13 cellular contexts compared by ENCODE assay signal in genomic region chr18:74524097-74524496, GRCh38. TPM values are rescaled to one million over a fixed set of nuclear protein-coding genes. Genes with fewer than 3 reads are reported as not detected.
A peak's percentile ranks its signal among the peaks of the same experiment; 100 is the strongest.
DNase-seq lines count a peak whose midpoint lies in the region; ATAC-seq and TF ChIP-seq lines count a peak whose summit lies in the region.
"Had no signal": no experiment of that assay in that cellular context is flagged by ENCODE, and none has a peak within 500 bp of the region (broad histone marks: within the 10 kb centered on the region; RNA-seq: fewer than 3 reads in every experiment).

No MANE protein-coding gene starts in this region.

- H4K20me1 ChIP-seq in osteoblast (ENCODE audit: insufficient read depth, low read length): no peaks in the 10 kb centered on the region

- H3K4me3 ChIP-seq in right cardiac atrium (ENCODE audit: low read length): no peak overlapping the region
- no peak overlapping the region for H3K4me3 ChIP-seq in Peyer's patch
- H3K4me3 ChIP-seq in transverse colon: no peak overlapping the region
- H3K4me3 ChIP-seq in osteoblast (ENCODE audit: insufficient read depth, low read length): no peak overlapping the region
- H3K4me3 ChIP-seq: uterus had no signal

- intact Hi-C loops in Right ventricle myocardium inferior (cut with DNase I) (no loop called here), right cardiac atrium (cut with DNase I) (no loop called here), left colon (cut with DNase I, micrococcal nuclease) (no loop called here), transverse colon (cut with DNase I; ENCODE audit: low total_unique reads) (no loop called here)

- H3K4me1 ChIP-seq in right cardiac atrium (ENCODE audit: control insufficient read depth, insufficient read depth, low read length) (no peaks in the 10 kb centered on the region), Peyer's patch (peaks cover 0 to 32% (median 2%) of the 10 kb centered on the region in 4 donors), transverse colon (peaks cover 0 to 33% (median 11%) of the 10 kb centered on the region in 4 donors), osteoblast (ENCODE audit: insufficient read depth, low read length) (no peaks in the 10 kb centered on the region)
- H3K4me1 ChIP-seq: uterus had no signal

- in situ Hi-C loops in transverse colon (cut with MboI; ENCODE audit: low pct_ligation_motif_present in 1 of 4, low pct_unique_long_range_greater_than_20kb in 1 of 4, low sequenced_read_pairs in 3 of 4): no loop called here

- H3K27ac ChIP-seq in right cardiac atrium (ENCODE audit: low read length) (no peak overlapping the region), Peyer's patch (peak overlapping the region in 3 of 4 donors; percentile 54 to 92 (median 77)), transverse colon (peak overlapping the region; percentile 23 to 62 (median 53)), osteoblast (ENCODE audit: low read depth, low read length) (no peak overlapping the region)

- no peaks in the 10 kb centered on the region for H3K9me3 ChIP-seq in right cardiac atrium (ENCODE audit: control insufficient read depth, low read length)
- no peaks in the 10 kb centered on the region for H3K9me3 ChIP-seq in Peyer's patch
- H3K9me3 ChIP-seq in transverse colon: no peaks in the 10 kb centered on the region
- H3K9me3 ChIP-seq in osteoblast (ENCODE audit: low read depth, low read length): no peaks in the 10 kb centered on the region
- H3K9me3 ChIP-seq: SK-N-SH, uterus had no signal

- H3K79me2 ChIP-seq in osteoblast (ENCODE audit: insufficient read depth, low read length): no peaks in the 10 kb centered on the region

- TF ChIP-seq CTCF in Peyer's patch (IDR thresholded peaks at IDR 0.05) (no peak), transverse colon (IDR thresholded peaks at IDR 0.05) (no peak), osteoblast (IDR thresholded peaks at IDR 0.05; ENCODE audit: extremely low read depth, low read depth, low read length) (no peak)

- DNase-seq in Right ventricle myocardium inferior (ENCODE audit: missing footprints): no peak
- DNase-seq in right cardiac atrium: no peak
- DNase-seq in Peyer's patch: no peak
- DNase-seq in left colon: peak; percentile 57 to 60
- peak; percentile 42 for DNase-seq in transverse colon
- DNase-seq in osteoblast (ENCODE audit: insufficient read length, low spot score, missing footprints): no peak
- DNase-seq: ACHN; SK-N-SH; stimulated activated CD4-positive, alpha-beta T cell treated with anti-CD3 and anti-CD28 coated beads, Interleukin-4, amount 100 ng/mL, for 24 hours; uterus had no signal

- H2AFZ ChIP-seq in osteoblast (ENCODE audit: low read length): no peak overlapping the region

- H3K4me2 ChIP-seq in osteoblast (ENCODE audit: insufficient read depth, low read length): no peak overlapping the region
- H3K4me2 ChIP-seq: SK-N-SH had no signal

- TF ChIP-seq POLR2A in Peyer's patch (IDR thresholded peaks at IDR 0.05) (peak in 1 of 2 donors; percentile 12), transverse colon (IDR thresholded peaks at IDR 0.05) (no peak)

- H3K36me3 ChIP-seq in Peyer's patch (peaks cover 0 to 24% (median 0%) of the 10 kb centered on the region in 3 donors), transverse colon (peaks cover 0 to 14% (median 0%) of the 10 kb centered on the region in 4 donors), osteoblast (ENCODE audit: insufficient read depth, low read length) (peaks cover 10% of the 10 kb centered on the region)
- H3K36me3 ChIP-seq: uterus had no signal

- ATAC-seq in Right ventricle myocardium inferior (peak; percentile 40), right cardiac atrium (no peak), left colon (peak; percentile 52), GM21526 (IDR thresholded peaks at IDR 0.05; ENCODE audit: low FRiP score, unreplicated experiment) (no peak), GM18870 (IDR thresholded peaks at IDR 0.05; ENCODE audit: unreplicated experiment) (no peak)

- WGBS in right cardiac atrium: 34% methylated on average over 5 of the region's 5 CpGs
- 13 to 15% methylated on average over 2 to 5 of the region's 5 CpGs for WGBS in transverse colon (ENCODE audit: low coverage in 1 of 2), 2 donors

- TF ChIP-seq EP300 in transverse colon (IDR thresholded peaks at IDR 0.05; ENCODE audit: low read depth): no peak

- H3K27me3 ChIP-seq in right cardiac atrium (ENCODE audit: control insufficient read depth, insufficient read depth) (no peaks in the 10 kb centered on the region), Peyer's patch (no peaks in the 10 kb centered on the region), transverse colon (no peaks in the 10 kb centered on the region), osteoblast (ENCODE audit: insufficient read depth, low read length) (peaks cover 5% of the 10 kb centered on the region)
- H3K27me3 ChIP-seq: uterus had no signal

RNA-seq across cellular contexts. Expression of gene CNDP1, which starts 10.2 kb away (rescaled TPM):
- total RNA-seq in Right ventricle myocardium inferior: not detected
- total RNA-seq in right cardiac atrium: not detected
- 0.05 TPM for polyA plus RNA-seq in right cardiac atrium
- total RNA-seq in Peyer's patch: under 1 TPM in 1 of 4 donors, not detected in 3; 0.53 TPM
- total RNA-seq in left colon: not detected
- not detected for total RNA-seq in transverse colon
- not detected in 2 replicates for total RNA-seq in osteoblast
- total RNA-seq: activated CD8-positive, alpha-beta memory T cell treated with anti-CD3 and anti-CD28 coated beads for 36 hours had no signal
- polyA plus RNA-seq: SK-N-SH had no signal

RNA-seq across cellular contexts. Expression of gene CNDP2, which starts 27.9 kb away (rescaled TPM):
- total RNA-seq in Right ventricle myocardium inferior: 66.4 TPM
- 10 to 100 TPM; 52.1 to 60.7 (median 55.0) TPM for total RNA-seq in right cardiac atrium
- 41.0 TPM for polyA plus RNA-seq in right cardiac atrium
- total RNA-seq in Peyer's patch: 100 to 1,000 TPM; 283 to 798 (median 653) TPM
- total RNA-seq in left colon: 100 to 1,000 TPM; 195 to 222 TPM
- 100 to 1,000 TPM; 143 to 284 (median 155) TPM for total RNA-seq in transverse colon
- 25.3 and 27.7 TPM in 2 replicates for total RNA-seq in osteoblast

Comparison
In these comparisons a context has a peak if more than half of its experiments do, and no peak if none do; other contexts are left out.
1. ATAC-seq: peak in Right ventricle myocardium inferior (single experiment) and left colon (single experiment); none in right cardiac atrium (0 of 2), GM21526 (single experiment) and GM18870 (single experiment).
2. DNase-seq: peak in left colon (2 of 2) and transverse colon (single experiment); none in Right ventricle myocardium inferior (single experiment), right cardiac atrium (0 of 3), Peyer's patch (0 of 3) and osteoblast (single experiment).
3. H3K27ac ChIP-seq: peak in Peyer's patch (3 of 4) and transverse colon (4 of 4); none in right cardiac atrium (single experiment) and osteoblast (single experiment).